Comparison of ENCODE assay signal across 1 cellular context in genomic region chr6:52576392-52577021, GRCh38.
TF ChIP-seq lines count a peak whose summit lies in the region.

No MANE protein-coding gene starts in this region.

TF ChIP-seq in HepG2, 621 proteins besides CTCF, POLR2A, EP300 and RAD21 (continued from another document and continues in another):
- TF ChIP-seq CC2D1A (CRISPR knock-in tag; IDR thresholded peaks at IDR 0.05) (0 out of 2 replicates have a peak, but pooled peaks have one; percentile 41), ZBTB33 (CRISPR knock-in tag; IDR thresholded peaks at IDR 0.05) (peak; percentile 42; the same call in 1 of the 2 replicates), ZNF138 (CRISPR knock-in tag; IDR thresholded peaks at IDR 0.05; ENCODE audit: low read depth) (peak; percentile 69; the same call in 1 of the 2 replicates), ZNF737 (CRISPR knock-in tag; IDR thresholded peaks at IDR 0.05; ENCODE audit: borderline replicate concordance) (0 out of 2 replicates have a peak, but pooled peaks have one; percentile 61), ETV5 (CRISPR knock-in tag; IDR thresholded peaks at IDR 0.05; ENCODE audit: borderline replicate concordance) (0 out of 2 replicates have a peak, but pooled peaks have one; percentile 28), FOXO4 (CRISPR knock-in tag; conservative IDR thresholded peaks at IDR 0.05) (no peak), ZNF724P (CRISPR knock-in tag; IDR thresholded peaks at IDR 0.05; ENCODE audit: borderline replicate concordance) (0 out of 2 replicates have a peak, but pooled peaks have one; percentile 50), CHD4 (IDR thresholded peaks at IDR 0.05; ENCODE audit: borderline replicate concordance, low read length) (no peak), CBFB (CRISPR knock-in tag; IDR thresholded peaks at IDR 0.05) (peak; percentile 87), ZZZ3 (CRISPR knock-in tag; IDR thresholded peaks at IDR 0.05; ENCODE audit: borderline replicate concordance) (peak; percentile 73; the same call in 1 of the 2 replicates), ZBED4 (CRISPR knock-in tag; IDR thresholded peaks at IDR 0.05; ENCODE audit: borderline replicate concordance) (peak; percentile 70; the same call in 1 of the 2 replicates), ZNF121 (CRISPR knock-in tag; IDR thresholded peaks at IDR 0.05) (peak; percentile 13; the same call in 1 of the 2 replicates), ZNF670 (CRISPR knock-in tag; IDR thresholded peaks at IDR 0.05; ENCODE audit: borderline replicate concordance) (0 out of 2 replicates have a peak, but pooled peaks have one; percentile 8), ZNF747 (CRISPR knock-in tag; IDR thresholded peaks at IDR 0.05; ENCODE audit: borderline replicate concordance) (peak; percentile 42), ZNF879 (CRISPR knock-in tag; IDR thresholded peaks at IDR 0.05) (peak; percentile 90), JUN (CRISPR knock-in tag; IDR thresholded peaks at IDR 0.05) (peak; percentile 16; the same call in 1 of the 2 replicates), ZBTB1 (CRISPR knock-in tag; IDR thresholded peaks at IDR 0.05; ENCODE audit: borderline replicate concordance) (0 out of 2 replicates have a peak, but pooled peaks have one; percentile 12), ZNF350 (CRISPR knock-in tag; IDR thresholded peaks at IDR 0.05; ENCODE audit: borderline replicate concordance, low read depth) (peak; percentile 20; the same call in 1 of the 2 replicates), UBTF (CRISPR knock-in tag; IDR thresholded peaks at IDR 0.05) (peak; percentile 17; the same call in 1 of the 2 replicates), ISL2 (CRISPR knock-in tag; IDR thresholded peaks at IDR 0.05) (peak; percentile 29), SMAD9 (CRISPR knock-in tag; IDR thresholded peaks at IDR 0.05) (no peak), HNRNPL (IDR thresholded peaks at IDR 0.05; ENCODE audit: low read depth, low read length) (peak; percentile 96), PRDM10 (CRISPR knock-in tag; IDR thresholded peaks at IDR 0.05; ENCODE audit: low read depth) (0 out of 2 replicates have a peak, but pooled peaks have one; percentile 18), MEIS1 (CRISPR knock-in tag; IDR thresholded peaks at IDR 0.05; ENCODE audit: borderline replicate concordance) (peak; percentile 79; the same call in 1 of the 2 replicates), RARG (CRISPR knock-in tag; IDR thresholded peaks at IDR 0.05; ENCODE audit: low read depth) (no peak), ZGPAT (CRISPR knock-in tag; IDR thresholded peaks at IDR 0.05) (peak; percentile 12; the same call in 1 of the 2 replicates), PAWR (CRISPR knock-in tag; IDR thresholded peaks at IDR 0.05; ENCODE audit: borderline replicate concordance) (no peak; the same call in 1 of the 2 replicates), ATF2 (CRISPR knock-in tag; IDR thresholded peaks at IDR 0.05) (peak; percentile 37; the same call in 1 of the 2 replicates), ATF7-NPFF (CRISPR knock-in tag; IDR thresholded peaks at IDR 0.05; ENCODE audit: low read depth) (peak; percentile 30), SAFB2 (CRISPR knock-in tag; IDR thresholded peaks at IDR 0.05; ENCODE audit: borderline replicate concordance, low read depth) (peak; percentile 24; the same call in 1 of the 2 replicates), CREM (IDR thresholded peaks at IDR 0.05) (no peak), CREM (CRISPR knock-in tag; IDR thresholded peaks at IDR 0.05) (no peak), HBP1 (CRISPR knock-in tag; IDR thresholded peaks at IDR 0.05; ENCODE audit: low read depth) (peak; percentile 80; the same call in 1 of the 2 replicates), ZNF251 (CRISPR knock-in tag; IDR thresholded peaks at IDR 0.05) (0 out of 2 replicates have a peak, but pooled peaks have one; percentile 43), SPEN (CRISPR knock-in tag; IDR thresholded peaks at IDR 0.05; ENCODE audit: low read depth) (no peak), ZNF275 (CRISPR knock-in tag; IDR thresholded peaks at IDR 0.05; ENCODE audit: borderline replicate concordance) (peak; percentile 66; the same call in 1 of the 2 replicates), ZNF580 (CRISPR knock-in tag; IDR thresholded peaks at IDR 0.05; ENCODE audit: borderline replicate concordance, low read depth) (peak; percentile 84; the same call in 1 of the 2 replicates), MIER3 (CRISPR knock-in tag; IDR thresholded peaks at IDR 0.05; ENCODE audit: borderline replicate concordance) (no peak)
